Comparison of ENCODE assay signal across 11 cellular contexts in genomic region chr9:92740015-92740408, GRCh38. TPM values are rescaled to one million over a fixed set of nuclear protein-coding genes. Genes with fewer than 3 reads are reported as not detected.
DNase-seq lines count a peak whose midpoint lies in the region; ATAC-seq, FAIRE-seq and TF ChIP-seq lines count a peak whose summit lies in the region.
"Had no signal": no experiment of that assay in that cellular context is flagged by ENCODE, and none has a peak within 500 bp of the region (broad histone marks: within the 10 kb centered on the region; RNA-seq: fewer than 3 reads in every experiment).

No MANE protein-coding gene starts in this region.

- no peak for FAIRE-seq in small intestine (lab: Jason Lieb, UNC)

- H3K27me3 ChIP-seq in heart right ventricle (no peaks in the 10 kb centered on the region), uterus (no peaks in the 10 kb centered on the region), small intestine (ENCODE audit: control insufficient read depth in 2 of 2, insufficient read depth in 2 of 2, low read length in 2 of 2) (no peaks in the 10 kb centered on the region)

- H3K9me3 ChIP-seq in heart right ventricle, result no peaks in the 10 kb centered on the region
- no peaks in the 10 kb centered on the region for H3K9me3 ChIP-seq in uterus
- no peaks in the 10 kb centered on the region for H3K9me3 ChIP-seq in small intestine (ENCODE audit: control insufficient read depth, low read depth)

- TF ChIP-seq POLR2A in uterus (IDR thresholded peaks at IDR 0.05), result no peak

- H3K36me3 ChIP-seq in heart right ventricle (no peaks in the 10 kb centered on the region), uterus (no peaks in the 10 kb centered on the region), small intestine (ENCODE audit: control insufficient read depth in 2 of 2, insufficient read depth in 2 of 2, low read length in 2 of 2) (no peaks in the 10 kb centered on the region)

- H3K9me3 Mint-ChIP-seq in dendritic cell treated with granulocyte-macrophage colony-stimulating factor and Interleukin-4, amounts not matched to agents 40 ng/mL and 50 ng/mL, for 4 days, result peaks cover 8% of the 10 kb centered on the region
- no peaks in the 10 kb centered on the region for H3K9me3 Mint-ChIP-seq in naive B cell
- H3K9me3 Mint-ChIP-seq: activated naive CD8-positive, alpha-beta T cell treated with anti-CD3 and anti-CD28 coated beads, Interleukin-2, amount 10 ng/mL, durations not matched to agents 7 days and 5 days had no signal

- no peaks in the 10 kb centered on the region for H3K27me3 Mint-ChIP-seq in dendritic cell treated with granulocyte-macrophage colony-stimulating factor and Interleukin-4, amounts not matched to agents 40 ng/mL and 50 ng/mL, for 4 days
- no peaks in the 10 kb centered on the region for H3K27me3 Mint-ChIP-seq in naive B cell
- H3K27me3 Mint-ChIP-seq: activated naive CD8-positive, alpha-beta T cell treated with anti-CD3 and anti-CD28 coated beads, Interleukin-2, amount 10 ng/mL, durations not matched to agents 7 days and 5 days had no signal

- H3K4me3 ChIP-seq in heart right ventricle (peak overlapping the region in 6 of 10 donors; percentile 10 to 35 (median 28)), uterus (no peak overlapping the region), small intestine (ENCODE audit: low read depth in 1 of 2, low read length in 2 of 2) (no peak overlapping the region)

- intact Hi-C loops in heart right ventricle (cut with DNase I) (no loop called here), Right ventricle myocardium inferior (cut with DNase I) (no loop called here), uterus (cut with DNase I; ENCODE audit: low total_unique reads) (no loop called here)
- intact Hi-C loops in dendritic cell treated with granulocyte-macrophage colony-stimulating factor and Interleukin-4, amounts not matched to agents 40 ng/mL and 50 ng/mL, for 4 days (cut with micrococcal nuclease), result no loop called here

- H3K27ac ChIP-seq in heart right ventricle (peak overlapping the region; percentile 23 to 88 (median 78)), uterus (peak overlapping the region; percentile 14 to 61), small intestine (ENCODE audit: low read depth in 1 of 2, low read length in 1 of 2) (peak overlapping the region in 1 of 2 donors; percentile 18)

- TF ChIP-seq CTCF in heart right ventricle (IDR thresholded peaks at IDR 0.05) (no peak), uterus (IDR thresholded peaks at IDR 0.05) (no peak)

- peaks cover 6% of the 10 kb centered on the region for H3K36me3 Mint-ChIP-seq in dendritic cell treated with granulocyte-macrophage colony-stimulating factor and Interleukin-4, amounts not matched to agents 40 ng/mL and 50 ng/mL, for 4 days (ENCODE audit: low read depth)
- H3K36me3 Mint-ChIP-seq in naive B cell, result peaks cover 0 to 4% of the 10 kb centered on the region in 2 donors

- no peak for DNase-seq in heart right ventricle
- DNase-seq in Right ventricle myocardium inferior (ENCODE audit: missing footprints), result no peak
- DNase-seq in naive B cell, result no peak
- no peak for DNase-seq in uterus
- DNase-seq in small intestine, result no peak
- no peak for DNase-seq in central memory CD4-positive, alpha-beta T cell
- no peak for DNase-seq in AG08396 (ENCODE audit: low spot score)
- DNase-seq: activated naive CD8-positive, alpha-beta T cell treated with anti-CD3 and anti-CD28 coated beads, Interleukin-2, amount 10 ng/mL, durations not matched to agents 7 days and 5 days; midbrain; stimulated activated CD4-positive, alpha-beta T cell treated with anti-CD3 and anti-CD28 coated beads, Interleukin-4, amount 100 ng/mL, for 24 hours had no signal

- ATAC-seq in heart right ventricle (peak in 5 of 8 donors; percentile 47 to 58 (median 56)), Right ventricle myocardium inferior (no peak), naive B cell (ENCODE audit: low read depth in 2 of 2) (peak in 1 of 2 donors; percentile 41)

- H3K4me1 ChIP-seq in heart right ventricle (peaks cover 33 to 99% (median 90%) of the 10 kb centered on the region in 9 donors), uterus (peaks cover 0 to 4% of the 10 kb centered on the region in 2 donors), small intestine (ENCODE audit: control insufficient read depth in 2 of 2, insufficient read depth in 1 of 2, low read depth in 1 of 2, low read length in 1 of 2) (peaks cover 0 to 6% of the 10 kb centered on the region in 2 donors)

- peak overlapping the region; percentile 72 for H3K4me3 Mint-ChIP-seq in dendritic cell treated with granulocyte-macrophage colony-stimulating factor and Interleukin-4, amounts not matched to agents 40 ng/mL and 50 ng/mL, for 4 days
- H3K4me3 Mint-ChIP-seq in naive B cell, result peak overlapping the region; percentile 52 to 85 (median 72)
- H3K4me3 Mint-ChIP-seq: activated naive CD8-positive, alpha-beta T cell treated with anti-CD3 and anti-CD28 coated beads, Interleukin-2, amount 10 ng/mL, durations not matched to agents 7 days and 5 days had no signal

- H3K4me1 Mint-ChIP-seq in dendritic cell treated with granulocyte-macrophage colony-stimulating factor and Interleukin-4, amounts not matched to agents 40 ng/mL and 50 ng/mL, for 4 days (ENCODE audit: low read depth), result peaks cover 90% of the 10 kb centered on the region
- peaks cover 73 to 95% (median 90%) of the 10 kb centered on the region in 3 donors for H3K4me1 Mint-ChIP-seq in naive B cell

- whole genome bisulfite sequencing in heart right ventricle, 2 donors, result 19 to 20% methylated on average over 3 of the region's 3 CpGs
- 57 to 76% (median 65%) methylated on average over 3 of the region's 3 CpGs for WGBS in small intestine, 3 donors

- H3K27ac Mint-ChIP-seq in dendritic cell treated with granulocyte-macrophage colony-stimulating factor and Interleukin-4, amounts not matched to agents 40 ng/mL and 50 ng/mL, for 4 days, result peak overlapping the region; percentile 90
- peak overlapping the region; percentile 4 to 92 (median 75) for H3K27ac Mint-ChIP-seq in naive B cell
- H3K27ac Mint-ChIP-seq: activated naive CD8-positive, alpha-beta T cell treated with anti-CD3 and anti-CD28 coated beads, Interleukin-2, amount 10 ng/mL, durations not matched to agents 7 days and 5 days had no signal

RNA-seq across cellular contexts. Expression of gene BICD2, which starts 24.6 kb away (rescaled TPM):
- total RNA-seq in heart right ventricle, result 10 to 100 TPM; 28.0 to 41.8 (median 33.4) TPM
- polyA plus RNA-seq in heart right ventricle, result 10 to 100 TPM; 22.5 to 24.7 TPM
- total RNA-seq in Right ventricle myocardium inferior, result 33.8 TPM
- polyA plus RNA-seq in naive B cell (ENCODE audit: low read depth in 6 of 6), result 10 to 100 TPM in 5 of 6 donors, 1 to 10 TPM in 1; 4.3 to 41.8 (median 29.6) TPM
- total RNA-seq in uterus, result 10 to 100 TPM in 3 of 4 donors, 1 to 10 TPM in 1; 5.6 to 45.1 (median 22.8) TPM
- polyA plus RNA-seq in small intestine, result 1 to 10 TPM in 2 of 3 donors, under 1 TPM in 1; 0.67 to 5.4 (median 1.1) TPM

Comparison
In these comparisons a context has a peak if more than half of its experiments do, and no peak if none do; other contexts are left out.
1. H3K4me3 ChIP-seq: peak in heart right ventricle (6 of 10); none in uterus (0 of 2) and small intestine (0 of 2).